ENCODE assay signal across 8 cellular contexts in the genomic region with DNA sequence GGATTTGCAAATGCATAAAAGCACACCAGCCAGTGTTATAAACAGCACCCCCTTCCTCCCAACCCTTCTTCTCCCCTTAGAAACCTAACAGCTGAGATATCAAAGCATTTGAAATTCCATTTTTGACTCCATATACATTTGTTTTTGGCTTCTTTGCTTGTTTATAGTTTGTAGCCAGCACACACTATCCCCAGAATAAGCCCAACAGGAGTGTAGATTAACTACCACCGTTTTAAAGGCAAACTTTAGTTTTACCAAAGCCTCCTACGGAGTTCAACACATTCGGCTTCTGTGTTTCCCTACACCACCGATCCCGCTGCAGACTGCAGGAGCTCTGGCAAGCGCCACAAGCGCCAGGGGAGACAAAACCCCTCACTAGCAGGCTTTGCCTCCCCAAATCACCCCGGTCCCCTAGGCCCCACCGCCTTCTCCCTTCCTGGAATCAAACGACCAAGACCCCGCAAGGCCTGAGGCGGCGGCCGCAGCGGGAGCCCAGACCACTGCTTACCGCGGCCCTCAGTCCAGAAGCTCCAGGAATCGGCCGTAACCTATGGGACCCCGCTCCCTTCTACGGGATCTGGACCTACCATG. TPM values are rescaled to one million over a fixed set of nuclear protein-coding genes. Genes with fewer than 3 reads are reported as not detected.
DNase-seq lines count a peak whose midpoint lies in the region; ATAC-seq, FAIRE-seq and TF ChIP-seq lines count a peak whose summit lies in the region.

No MANE protein-coding gene starts in this region.

- H3K27ac Mint-ChIP-seq in activated naive CD4-positive, alpha-beta T cell treated with anti-CD3 and anti-CD28 coated beads for 36 hours = peak overlapping the region; percentile 86
- peak overlapping the region; percentile 92 for H3K27ac Mint-ChIP-seq in WTC11

- H3K36me3 Mint-ChIP-seq in activated naive CD4-positive, alpha-beta T cell treated with anti-CD3 and anti-CD28 coated beads for 36 hours (ENCODE audit: low read depth) = no peaks in the 10 kb centered on the region
- no peaks in the 10 kb centered on the region for H3K36me3 Mint-ChIP-seq in WTC11

- DNase-seq in activated naive CD4-positive, alpha-beta T cell treated with anti-CD3 and anti-CD28 coated beads for 36 hours = peak; percentile 38
- no peak for DNase-seq in activated naive CD4-positive, alpha-beta T cell treated with Interleukin-2 at 50 U/mL for 16 hours
- DNase-seq in WTC11 (ENCODE audit: low spot score) = no peak
- no peak for DNase-seq in esophagus muscularis mucosa (ENCODE audit: extremely low spot score)
- no peak for DNase-seq in pancreas
- no peak for DNase-seq in T-helper 9 cell
- no peak for DNase-seq in inferior parietal cortex (ENCODE audit: extremely low spot score)

- no peak for TF ChIP-seq EP300 in esophagus muscularis mucosa (IDR thresholded peaks at IDR 0.05)

- peaks cover 37% of the 10 kb centered on the region for H3K4me1 Mint-ChIP-seq in activated naive CD4-positive, alpha-beta T cell treated with anti-CD3 and anti-CD28 coated beads for 36 hours (ENCODE audit: low read depth)
- peaks cover 23% of the 10 kb centered on the region for H3K4me1 Mint-ChIP-seq in WTC11

- TF ChIP-seq CTCF in WTC11 (IDR thresholded peaks at IDR 0.05) = no peak
- no peak for TF ChIP-seq CTCF in esophagus muscularis mucosa (IDR thresholded peaks at IDR 0.05)
- no peak for TF ChIP-seq CTCF in pancreas (IDR thresholded peaks at IDR 0.05)

- peak overlapping the region; percentile 95 for H3K4me3 Mint-ChIP-seq in activated naive CD4-positive, alpha-beta T cell treated with anti-CD3 and anti-CD28 coated beads for 36 hours
- peak overlapping the region; percentile 96 for H3K4me3 Mint-ChIP-seq in WTC11

- CTCF ChIA-PET in activated naive CD4-positive, alpha-beta T cell treated with anti-CD3 and anti-CD28 coated beads for 36 hours (lab: Charles Lee) = interaction anchor here (0.6 to 1.3 kb wide), 3 partner anchors 60 to 276 kb away, joined by 3 to 4 read pairs (median 3); no protein-coding TSS in a partner anchor
- CTCF ChIA-PET in WTC11 (lab: Charles Lee) = interaction anchor here (0.8 to 1.6 kb wide), 6 partner anchors 35 to 453 kb away, joined by 3 to 6 read pairs (median 4); no protein-coding TSS in a partner anchor

- POLR2A ChIA-PET in WTC11 (lab: Charles Lee) = no interaction called here

- peak overlapping the region; percentile 88 to 97 (median 96) for H3K27ac ChIP-seq in esophagus muscularis mucosa (replicated peaks in 1 of 4)
- peak overlapping the region; percentile 86 to 99 (median 96) for H3K27ac ChIP-seq in pancreas

- H3K27me3 ChIP-seq in esophagus muscularis mucosa (no peaks in the 10 kb centered on the region), pancreas (no peaks in the 10 kb centered on the region)

- FAIRE-seq in pancreas (lab: Jason Lieb, UNC) = no peak

- TF ChIP-seq POLR2A in esophagus muscularis mucosa (IDR thresholded peaks at IDR 0.05; ENCODE audit: low read depth) = no peak

- intact Hi-C loops in activated naive CD4-positive, alpha-beta T cell treated with anti-CD3 and anti-CD28 coated beads for 36 hours (cut with micrococcal nuclease) = loop anchor here (1.0 to 10.0 kb wide), 4 partner anchors 31 to 554 kb away; a partner anchor contains a TSS
- intact Hi-C loops in esophagus muscularis mucosa (cut with DNase I) (loop anchor here (5.0 kb wide), 1 partner anchor 42 kb away; no protein-coding TSS in a partner anchor), pancreas (cut with DNase I) (no loop called here)

- H3K4me1 ChIP-seq in esophagus muscularis mucosa (peaks cover 39 to 69% (median 51%) of the 10 kb centered on the region in 4 donors), pancreas (peaks cover 10 to 31% (median 31%) of the 10 kb centered on the region in 3 donors)

- H3K27me3 Mint-ChIP-seq in activated naive CD4-positive, alpha-beta T cell treated with anti-CD3 and anti-CD28 coated beads for 36 hours (ENCODE audit: low read depth) = no peaks in the 10 kb centered on the region
- no peaks in the 10 kb centered on the region for H3K27me3 Mint-ChIP-seq in WTC11 (ENCODE audit: low read depth)

- H3K9me3 ChIP-seq in esophagus muscularis mucosa = no peaks in the 10 kb centered on the region
- no peaks in the 10 kb centered on the region for H3K9me3 ChIP-seq in pancreas

- H3K4me3 ChIP-seq in esophagus muscularis mucosa (peak overlapping the region; percentile 79 to 96 (median 80)), pancreas (peak overlapping the region; percentile 66 to 99 (median 80))

- under 1% methylated on average over 18 of the region's 21 CpGs for WGBS in esophagus muscularis mucosa
- 0% methylated on average over 21 of the region's 21 CpGs for WGBS in pancreas, 2 donors

- H3K9me3 Mint-ChIP-seq in activated naive CD4-positive, alpha-beta T cell treated with anti-CD3 and anti-CD28 coated beads for 36 hours = no peaks in the 10 kb centered on the region
- no peaks in the 10 kb centered on the region for H3K9me3 Mint-ChIP-seq in WTC11

- H3K36me3 ChIP-seq in esophagus muscularis mucosa (peaks cover 0 to 10% (median 0%) of the 10 kb centered on the region in 4 donors), pancreas (no peaks in the 10 kb centered on the region)

- peak; percentile 36 for ATAC-seq in HG03139 (IDR thresholded peaks at IDR 0.05; ENCODE audit: unreplicated experiment)
- ATAC-seq in WTC11 = no peak
- peak; percentile 3 to 31 (median 22) for ATAC-seq in pancreas

TF ChIP-seq in WTC11, 78 proteins besides CTCF, POLR2A, EP300 and RAD21:
- TF ChIP-seq TEAD1 (CRISPR knock-in tag; IDR thresholded peaks at IDR 0.05) = 0 out of 2 replicates have a peak, but pooled peaks have one; percentile 48
- no peak for TF ChIP-seq NFE2L1 (CRISPR knock-in tag; IDR thresholded peaks at IDR 0.05)
- TF ChIP-seq NR3C1 (CRISPR knock-in tag; conservative IDR thresholded peaks at IDR 0.05; ENCODE audit: low read depth) = no peak
- peak; percentile 55; the same call in 1 of the 2 replicates for TF ChIP-seq GABPB1 (CRISPR knock-in tag; IDR thresholded peaks at IDR 0.05)

RNA-seq across cellular contexts. Expression of a gene that starts 0.4 kb away (rescaled TPM):
- total RNA-seq in activated naive CD4-positive, alpha-beta T cell treated with anti-CD3 and anti-CD28 coated beads for 36 hours = 10 to 100 TPM; 83.8 to 89.2 TPM
- total RNA-seq in WTC11 (2021) (112 to 141 TPM (median 115 TPM) in 3 replicates), esophagus muscularis mucosa (10 to 100 TPM; 73.6 to 78.7 (median 76.3) TPM), pancreas (100 to 1,000 TPM in 4 of 6 donors, 10 to 100 TPM in 2; 62.7 to 114 (median 102) TPM)
- 10 to 100 TPM; 26.9 to 63.3 TPM for polyA plus RNA-seq in pancreas

RNA-seq across cellular contexts. Expression of a gene that starts 45.2 kb away (rescaled TPM):
- 10 to 100 TPM; 66.8 to 69.1 TPM for total RNA-seq in activated naive CD4-positive, alpha-beta T cell treated with anti-CD3 and anti-CD28 coated beads for 36 hours
- 43.3 to 44.6 TPM (median 43.5 TPM) in 3 replicates for total RNA-seq in WTC11 (2021)
- 10 to 100 TPM; 37.0 to 50.9 (median 45.8) TPM for total RNA-seq in esophagus muscularis mucosa
- total RNA-seq in pancreas = 10 to 100 TPM; 17.3 to 27.2 (median 18.8) TPM
- 10 to 100 TPM; 14.7 to 29.0 TPM for polyA plus RNA-seq in pancreas

Comparison
In these comparisons a context has a peak if more than half of its experiments do, and no peak if none do; other contexts are left out.
1. intact Hi-C loops: an anchor here in activated naive CD4-positive, alpha-beta T cell treated with anti-CD3 and anti-CD28 coated beads for 36 hours (1.0 to 10.0 kb wide) and esophagus muscularis mucosa (5.0 kb wide); none called in pancreas.